ENCODE assay signal across 17 cellular contexts in genomic region chr14:73780896-73781295, GRCh38.
"Had no signal": no experiment of that assay in that cellular context is flagged by ENCODE, and none has a peak within 500 bp of the region (broad histone marks: within the 10 kb centered on the region; RNA-seq: fewer than 3 reads in every experiment).

No MANE protein-coding gene starts in this region.

- H3K27ac ChIP-seq: adrenal gland, cardiac muscle cell, dorsolateral prefrontal cortex, lower lobe of right lung, neutrophil, suprapubic skin had no signal

- H3K36me3 ChIP-seq: adrenal gland, cardiac muscle cell, lower lobe of right lung, neutrophil, suprapubic skin had no signal

- H3K27me3 ChIP-seq: adrenal gland, cardiac muscle cell, dorsolateral prefrontal cortex, neutrophil, suprapubic skin had no signal

- H3K4me3 Mint-ChIP-seq: activated B cell treated with CpG ODN at 0.5 μM for 24 hours; activated CD4-positive, alpha-beta T cell treated with anti-CD3 and anti-CD28 coated beads, Interleukin-2, amount 10 ng/mL, durations not matched to agents 7 days and 5 days; activated T-helper 1 cell treated with anti-CD3 and anti-CD28 coated beads, Interleukin-12 subunit alpha, Interleukin-12 subunit beta, Interleukin-2, Interleukin-4 antibody, amounts not matched to agents 30 ng/mL and 10 ng/mL and 1 ng/mL, durations not matched to agents 14 hours and 24 hours and 36 hours; endodermal cell; mesothelial cell of epicardium had no signal

- H3K9me3 ChIP-seq: adrenal gland, lower lobe of right lung, neutrophil, suprapubic skin had no signal

- H3K27me3 Mint-ChIP-seq: activated B cell treated with CpG ODN at 0.5 μM for 24 hours; activated CD4-positive, alpha-beta T cell treated with anti-CD3 and anti-CD28 coated beads, Interleukin-2, amount 10 ng/mL, durations not matched to agents 7 days and 5 days had no signal

- H3K9me3 Mint-ChIP-seq: activated B cell treated with CpG ODN at 0.5 μM for 24 hours; activated CD4-positive, alpha-beta T cell treated with anti-CD3 and anti-CD28 coated beads, Interleukin-2, amount 10 ng/mL, durations not matched to agents 7 days and 5 days; activated T-helper 1 cell treated with anti-CD3 and anti-CD28 coated beads, Interleukin-12 subunit alpha, Interleukin-12 subunit beta, Interleukin-2, Interleukin-4 antibody, amounts not matched to agents 30 ng/mL and 10 ng/mL and 1 ng/mL, durations not matched to agents 14 hours and 24 hours and 36 hours; endodermal cell; mesothelial cell of epicardium had no signal

- ATAC-seq: left colon, lower lobe of right lung had no signal

- H3K27ac Mint-ChIP-seq: activated B cell treated with CpG ODN at 0.5 μM for 24 hours; activated CD4-positive, alpha-beta T cell treated with anti-CD3 and anti-CD28 coated beads, Interleukin-2, amount 10 ng/mL, durations not matched to agents 7 days and 5 days; activated T-helper 1 cell treated with anti-CD3 and anti-CD28 coated beads, Interleukin-12 subunit alpha, Interleukin-12 subunit beta, Interleukin-2, Interleukin-4 antibody, amounts not matched to agents 30 ng/mL and 10 ng/mL and 1 ng/mL, durations not matched to agents 14 hours and 24 hours and 36 hours; endodermal cell; mesothelial cell of epicardium had no signal

- DNase-seq: activated B cell treated with CpG ODN at 0.5 μM for 24 hours; activated CD4-positive, alpha-beta T cell treated with anti-CD3 and anti-CD28 coated beads, Interleukin-2, amount 10 ng/mL, durations not matched to agents 7 days and 5 days; activated CD8-positive, alpha-beta memory T cell treated with anti-CD3 and anti-CD28 coated beads, Interleukin-2, amount 50 U/mL, for 48 hours; activated naive CD4-positive, alpha-beta T cell; dorsolateral prefrontal cortex; left colon; lower lobe of right lung; retina; stimulated activated naive CD4-positive, alpha-beta T cell; trophoblast cell had no signal

- H3K4me3 ChIP-seq: adrenal gland, cardiac muscle cell, dorsolateral prefrontal cortex, lower lobe of right lung, suprapubic skin had no signal
